Comparison of ENCODE assay signal across 10 cellular contexts in the genomic region with DNA sequence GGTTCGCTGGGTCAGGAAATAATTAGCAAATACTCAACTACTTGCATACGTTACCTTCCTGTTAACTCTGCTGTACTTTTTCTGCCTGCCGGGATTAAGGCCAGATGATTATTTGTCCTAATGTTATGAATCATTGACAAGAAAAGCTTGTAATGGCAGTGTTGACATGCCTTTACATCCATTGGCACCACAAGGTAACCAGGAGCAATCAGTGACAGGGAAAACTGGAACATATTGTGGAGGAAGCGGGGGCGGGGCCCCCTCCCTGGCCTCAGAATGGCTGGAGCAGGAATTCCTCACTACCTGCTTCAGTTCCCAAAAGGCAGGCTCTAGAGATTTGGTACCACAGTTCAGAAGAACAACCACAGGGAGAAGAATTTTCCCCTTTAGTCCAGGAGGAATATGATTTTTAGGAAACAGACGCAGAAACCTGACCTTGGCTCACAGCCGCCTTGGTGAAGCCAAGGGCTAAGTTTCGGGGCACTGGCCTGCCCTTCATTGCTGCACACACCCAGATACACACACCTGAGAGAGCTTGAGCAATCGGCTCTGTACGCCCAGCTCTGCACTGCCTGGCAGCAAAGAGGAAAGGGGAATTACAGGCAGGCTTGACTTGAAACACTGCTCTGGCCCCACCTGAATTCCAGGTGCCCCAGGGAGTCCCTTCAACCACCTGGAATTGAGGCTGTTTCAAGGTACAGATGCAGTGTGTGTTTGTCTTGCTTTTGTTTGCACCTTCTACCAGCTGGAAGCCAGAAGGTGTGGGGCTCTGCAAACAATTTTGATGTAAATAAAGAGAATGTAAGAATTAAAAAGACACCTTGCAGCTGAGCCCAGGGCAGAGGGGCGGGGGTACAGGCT.
DNase-seq lines count a peak whose midpoint lies in the region; ATAC-seq and TF ChIP-seq lines count a peak whose summit lies in the region.
"Had no signal": no experiment of that assay in that cellular context is flagged by ENCODE, and none has a peak within 500 bp of the region (broad histone marks: within the 10 kb centered on the region; RNA-seq: fewer than 3 reads in every experiment).

No MANE protein-coding gene starts in this region.

- ATAC-seq in activated T-cell treated with anti-CD3 and anti-CD28 coated beads, Interleukin-2, amount 50 U/mL, for 4 hours, result no peak
- ATAC-seq: gastrocnemius medialis had no signal

- no peak overlapping the region for H3K27ac Mint-ChIP-seq in activated T-helper 2 cell treated with anti-CD3 and anti-CD28 coated beads, Interferon-gamma antibody, Interleukin-2, Interleukin-4, amounts not matched to agents 10 μg/mL and 5 μg/mL and 100 μg/mL, durations not matched to agents 14 hours and 24 hours and 36 hours

- H3K4me3 ChIP-seq in choroid plexus epithelial cell (ENCODE audit: low read depth, low read length) (no peak overlapping the region), liver (ENCODE audit: low read depth in 1 of 3, low read length in 3 of 3) (no peak overlapping the region)
- H3K4me3 ChIP-seq: gastrocnemius medialis had no signal

- H3K4me1 ChIP-seq in liver (ENCODE audit: control insufficient read depth in 4 of 4, insufficient read depth in 4 of 4, low read length in 3 of 4), result peaks cover 0 to 7% (median 0%) of the 10 kb centered on the region in 4 donors
- H3K4me1 ChIP-seq: gastrocnemius medialis had no signal

- H3K9me3 Mint-ChIP-seq in activated T-cell treated with anti-CD3 and anti-CD28 coated beads, Interleukin-2, amount 50 U/mL, for 4 hours, result no peaks in the 10 kb centered on the region
- H3K9me3 Mint-ChIP-seq in activated T-helper 2 cell treated with anti-CD3 and anti-CD28 coated beads, Interferon-gamma antibody, Interleukin-2, Interleukin-4, amounts not matched to agents 10 μg/mL and 5 μg/mL and 100 μg/mL, durations not matched to agents 14 hours and 24 hours and 36 hours, result no peaks in the 10 kb centered on the region

- TF ChIP-seq RAD21 in liver (IDR thresholded peaks at IDR 0.05), result no peak

- WGBS in liver, result 52% methylated on average over 11 of the region's 11 CpGs

- DNase-seq in DMS153 (lab: John Stamatoyannopoulos, UW), result peak; percentile 87
- DNase-seq in NCI-H2107 (lab: John Stamatoyannopoulos, UW), result peak; percentile 62
- peak; percentile 5 for DNase-seq in choroid plexus epithelial cell (ENCODE audit: low read depth)
- DNase-seq in activated T-cell treated with anti-CD3 and anti-CD28 coated beads, Interleukin-2, amount 50 U/mL, for 4 hours, result no peak
- no peak for DNase-seq in posterior cingulate gyrus
- no peak for DNase-seq in NCI-H1436 (lab: John Stamatoyannopoulos, UW)
- no peak for DNase-seq in activated T-helper 2 cell treated with anti-CD3 and anti-CD28 coated beads, Interferon-gamma antibody, Interleukin-2, Interleukin-4, amounts not matched to agents 10 μg/mL and 5 μg/mL and 100 μg/mL, durations not matched to agents 14 hours and 24 hours and 36 hours (ENCODE audit: low spot score)
- DNase-seq: gastrocnemius medialis, SIG-M5 had no signal

- no peaks in the 10 kb centered on the region for H3K9me3 ChIP-seq in liver (ENCODE audit: control insufficient read depth in 4 of 4, low read length in 3 of 4)
- H3K9me3 ChIP-seq: gastrocnemius medialis had no signal

- TF ChIP-seq CTCF in choroid plexus epithelial cell (conservative IDR thresholded peaks at IDR 0.05; ENCODE audit: low read depth, low read length), result no peak
- no peak for TF ChIP-seq CTCF in liver (IDR thresholded peaks at IDR 0.05; ENCODE audit: low read depth, low read length, missing input control)

- peaks cover 5% of the 10 kb centered on the region for H3K27me3 Mint-ChIP-seq in activated T-cell treated with anti-CD3 and anti-CD28 coated beads, Interleukin-2, amount 50 U/mL, for 4 hours (ENCODE audit: low read depth)
- peaks cover 2% of the 10 kb centered on the region for H3K27me3 Mint-ChIP-seq in activated T-helper 2 cell treated with anti-CD3 and anti-CD28 coated beads, Interferon-gamma antibody, Interleukin-2, Interleukin-4, amounts not matched to agents 10 μg/mL and 5 μg/mL and 100 μg/mL, durations not matched to agents 14 hours and 24 hours and 36 hours (ENCODE audit: low read depth)

- intact Hi-C loops in posterior cingulate gyrus (cut with DNase I), result no loop called here
- intact Hi-C loops in activated T-helper 2 cell treated with anti-CD3 and anti-CD28 coated beads, Interferon-gamma antibody, Interleukin-2, Interleukin-4, amounts not matched to agents 10 μg/mL and 5 μg/mL and 100 μg/mL, durations not matched to agents 14 hours and 24 hours and 36 hours (cut with micrococcal nuclease), result no loop called here

- H3K27ac ChIP-seq in liver (ENCODE audit: low read depth in 1 of 2, low read length in 2 of 2), result no peak overlapping the region
- H3K27ac ChIP-seq: gastrocnemius medialis had no signal

- H3K27me3 ChIP-seq in liver (ENCODE audit: control insufficient read depth in 4 of 4, insufficient read depth in 4 of 4, low read length in 3 of 4), result peaks cover 0 to 4% (median 0%) of the 10 kb centered on the region in 4 donors
- H3K27me3 ChIP-seq: gastrocnemius medialis had no signal

- no peaks in the 10 kb centered on the region for H3K36me3 ChIP-seq in liver (ENCODE audit: control insufficient read depth in 4 of 4, insufficient read depth in 3 of 4, low read depth in 1 of 4, low read length in 3 of 4)
- H3K36me3 ChIP-seq: gastrocnemius medialis had no signal

- H3K4me1 Mint-ChIP-seq in activated T-cell treated with anti-CD3 and anti-CD28 coated beads, Interleukin-2, amount 50 U/mL, for 4 hours (ENCODE audit: low read depth), result no peaks in the 10 kb centered on the region
- H3K4me1 Mint-ChIP-seq in activated T-helper 2 cell treated with anti-CD3 and anti-CD28 coated beads, Interferon-gamma antibody, Interleukin-2, Interleukin-4, amounts not matched to agents 10 μg/mL and 5 μg/mL and 100 μg/mL, durations not matched to agents 14 hours and 24 hours and 36 hours (ENCODE audit: low read depth), result peaks cover 4% of the 10 kb centered on the region

- H3K4me3 Mint-ChIP-seq in activated T-cell treated with anti-CD3 and anti-CD28 coated beads, Interleukin-2, amount 50 U/mL, for 4 hours, result no peak overlapping the region
- H3K4me3 Mint-ChIP-seq in activated T-helper 2 cell treated with anti-CD3 and anti-CD28 coated beads, Interferon-gamma antibody, Interleukin-2, Interleukin-4, amounts not matched to agents 10 μg/mL and 5 μg/mL and 100 μg/mL, durations not matched to agents 14 hours and 24 hours and 36 hours (ENCODE audit: low read depth), result no peak overlapping the region

- H3K9ac ChIP-seq in liver (ENCODE audit: low read depth in 1 of 2, low read length in 2 of 2), result no peak overlapping the region

- no peaks in the 10 kb centered on the region for H3K36me3 Mint-ChIP-seq in activated T-cell treated with anti-CD3 and anti-CD28 coated beads, Interleukin-2, amount 50 U/mL, for 4 hours (ENCODE audit: insufficient read depth)
- H3K36me3 Mint-ChIP-seq in activated T-helper 2 cell treated with anti-CD3 and anti-CD28 coated beads, Interferon-gamma antibody, Interleukin-2, Interleukin-4, amounts not matched to agents 10 μg/mL and 5 μg/mL and 100 μg/mL, durations not matched to agents 14 hours and 24 hours and 36 hours (ENCODE audit: low read depth), result peaks cover 2% of the 10 kb centered on the region

TF ChIP-seq in liver, 16 proteins besides CTCF, POLR2A, EP300 and RAD21:
- TF ChIP-seq TAF1 (conservative IDR thresholded peaks at IDR 0.05) (no peak), FOXA2 (IDR thresholded peaks at IDR 0.05) (no peak), SP1 (IDR thresholded peaks at IDR 0.05) (peak; percentile 15), FOXA1 (IDR thresholded peaks at IDR 0.05) (no peak)
- TF ChIP-seq, protein P1, sequence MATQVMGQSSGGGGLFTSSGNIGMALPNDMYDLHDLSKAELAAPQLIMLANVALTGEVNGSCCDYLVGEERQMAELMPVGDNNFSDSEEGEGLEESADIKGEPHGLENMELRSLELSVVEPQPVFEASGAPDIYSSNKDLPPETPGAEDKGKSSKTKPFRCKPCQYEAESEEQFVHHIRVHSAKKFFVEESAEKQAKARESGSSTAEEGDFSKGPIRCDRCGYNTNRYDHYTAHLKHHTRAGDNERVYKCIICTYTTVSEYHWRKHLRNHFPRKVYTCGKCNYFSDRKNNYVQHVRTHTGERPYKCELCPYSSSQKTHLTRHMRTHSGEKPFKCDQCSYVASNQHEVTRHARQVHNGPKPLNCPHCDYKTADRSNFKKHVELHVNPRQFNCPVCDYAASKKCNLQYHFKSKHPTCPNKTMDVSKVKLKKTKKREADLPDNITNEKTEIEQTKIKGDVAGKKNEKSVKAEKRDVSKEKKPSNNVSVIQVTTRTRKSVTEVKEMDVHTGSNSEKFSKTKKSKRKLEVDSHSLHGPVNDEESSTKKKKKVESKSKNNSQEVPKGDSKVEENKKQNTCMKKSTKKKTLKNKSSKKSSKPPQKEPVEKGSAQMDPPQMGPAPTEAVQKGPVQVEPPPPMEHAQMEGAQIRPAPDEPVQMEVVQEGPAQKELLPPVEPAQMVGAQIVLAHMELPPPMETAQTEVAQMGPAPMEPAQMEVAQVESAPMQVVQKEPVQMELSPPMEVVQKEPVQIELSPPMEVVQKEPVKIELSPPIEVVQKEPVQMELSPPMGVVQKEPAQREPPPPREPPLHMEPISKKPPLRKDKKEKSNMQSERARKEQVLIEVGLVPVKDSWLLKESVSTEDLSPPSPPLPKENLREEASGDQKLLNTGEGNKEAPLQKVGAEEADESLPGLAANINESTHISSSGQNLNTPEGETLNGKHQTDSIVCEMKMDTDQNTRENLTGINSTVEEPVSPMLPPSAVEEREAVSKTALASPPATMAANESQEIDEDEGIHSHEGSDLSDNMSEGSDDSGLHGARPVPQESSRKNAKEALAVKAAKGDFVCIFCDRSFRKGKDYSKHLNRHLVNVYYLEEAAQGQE (IDR thresholded peaks at IDR 0.05), result no peak

Comparison
In these comparisons a context has a peak if more than half of its experiments do, and no peak if none do; other contexts are left out.
1. DNase-seq: peak in DMS153 (single experiment), NCI-H2107 (single experiment) and choroid plexus epithelial cell (single experiment); none in activated T-cell treated with anti-CD3 and anti-CD28 coated beads, Interleukin-2, amount 50 U/mL, for 4 hours (single experiment), posterior cingulate gyrus (0 of 10), NCI-H1436 (single experiment) and activated T-helper 2 cell treated with anti-CD3 and anti-CD28 coated beads, Interferon-gamma antibody, Interleukin-2, Interleukin-4, amounts not matched to agents 10 μg/mL and 5 μg/mL and 100 μg/mL, durations not matched to agents 14 hours and 24 hours and 36 hours (single experiment).